Comparison of ENCODE assay signal across 1 cellular context in the genomic region with DNA sequence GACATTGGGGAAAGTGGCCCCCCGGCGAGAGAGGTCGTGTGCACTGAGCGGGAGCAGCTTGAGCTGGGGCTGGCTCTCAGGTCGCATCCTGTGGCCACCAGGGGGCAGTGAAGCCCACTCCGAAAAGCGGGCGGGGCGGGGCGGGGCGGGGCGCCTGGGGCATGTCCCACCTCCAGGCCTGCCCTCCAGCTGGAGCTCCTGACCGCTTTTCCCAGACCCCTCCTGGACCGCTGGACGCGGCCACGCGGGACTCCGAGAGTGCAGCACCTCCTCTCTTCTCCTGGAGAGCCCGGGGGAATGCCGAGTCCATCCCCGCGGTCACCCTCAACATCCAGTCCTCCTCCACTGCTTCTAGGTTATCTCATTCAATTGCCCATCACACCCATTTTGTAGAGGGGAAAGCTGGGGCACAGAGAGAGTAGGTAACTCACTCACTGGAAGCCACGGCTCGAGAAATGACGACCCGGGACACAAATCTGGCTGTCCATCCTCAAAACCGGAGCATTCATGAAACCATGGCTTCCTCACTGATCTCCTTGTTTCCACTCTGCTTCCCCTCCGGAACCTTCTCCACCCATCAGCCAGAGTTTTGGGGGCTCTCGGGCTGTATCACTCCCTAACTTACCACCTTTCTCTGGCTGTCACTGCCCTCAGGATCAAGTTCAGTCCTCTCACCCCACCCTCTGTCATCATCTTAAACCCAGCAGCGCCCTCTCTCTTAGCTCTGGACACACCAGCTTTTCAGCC.
TF ChIP-seq lines count a peak whose summit lies in the region.

No MANE protein-coding gene starts in this region.

TF ChIP-seq in K562, 482 proteins besides CTCF, POLR2A, EP300 and RAD21 (continued from another document and continues in another):
- TF ChIP-seq, protein P1, sequence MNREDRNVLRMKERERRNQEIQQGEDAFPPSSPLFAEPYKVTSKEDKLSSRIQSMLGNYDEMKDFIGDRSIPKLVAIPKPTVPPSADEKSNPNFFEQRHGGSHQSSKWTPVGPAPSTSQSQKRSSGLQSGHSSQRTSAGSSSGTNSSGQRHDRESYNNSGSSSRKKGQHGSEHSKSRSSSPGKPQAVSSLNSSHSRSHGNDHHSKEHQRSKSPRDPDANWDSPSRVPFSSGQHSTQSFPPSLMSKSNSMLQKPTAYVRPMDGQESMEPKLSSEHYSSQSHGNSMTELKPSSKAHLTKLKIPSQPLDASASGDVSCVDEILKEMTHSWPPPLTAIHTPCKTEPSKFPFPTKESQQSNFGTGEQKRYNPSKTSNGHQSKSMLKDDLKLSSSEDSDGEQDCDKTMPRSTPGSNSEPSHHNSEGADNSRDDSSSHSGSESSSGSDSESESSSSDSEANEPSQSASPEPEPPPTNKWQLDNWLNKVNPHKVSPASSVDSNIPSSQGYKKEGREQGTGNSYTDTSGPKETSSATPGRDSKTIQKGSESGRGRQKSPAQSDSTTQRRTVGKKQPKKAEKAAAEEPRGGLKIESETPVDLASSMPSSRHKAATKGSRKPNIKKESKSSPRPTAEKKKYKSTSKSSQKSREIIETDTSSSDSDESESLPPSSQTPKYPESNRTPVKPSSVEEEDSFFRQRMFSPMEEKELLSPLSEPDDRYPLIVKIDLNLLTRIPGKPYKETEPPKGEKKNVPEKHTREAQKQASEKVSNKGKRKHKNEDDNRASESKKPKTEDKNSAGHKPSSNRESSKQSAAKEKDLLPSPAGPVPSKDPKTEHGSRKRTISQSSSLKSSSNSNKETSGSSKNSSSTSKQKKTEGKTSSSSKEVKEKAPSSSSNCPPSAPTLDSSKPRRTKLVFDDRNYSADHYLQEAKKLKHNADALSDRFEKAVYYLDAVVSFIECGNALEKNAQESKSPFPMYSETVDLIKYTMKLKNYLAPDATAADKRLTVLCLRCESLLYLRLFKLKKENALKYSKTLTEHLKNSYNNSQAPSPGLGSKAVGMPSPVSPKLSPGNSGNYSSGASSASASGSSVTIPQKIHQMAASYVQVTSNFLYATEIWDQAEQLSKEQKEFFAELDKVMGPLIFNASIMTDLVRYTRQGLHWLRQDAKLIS (CRISPR knock-in tag; IDR thresholded peaks at IDR 0.05), result peak; percentile 50; the same call in 1 of the 2 replicates
- TF ChIP-seq, protein P2, sequence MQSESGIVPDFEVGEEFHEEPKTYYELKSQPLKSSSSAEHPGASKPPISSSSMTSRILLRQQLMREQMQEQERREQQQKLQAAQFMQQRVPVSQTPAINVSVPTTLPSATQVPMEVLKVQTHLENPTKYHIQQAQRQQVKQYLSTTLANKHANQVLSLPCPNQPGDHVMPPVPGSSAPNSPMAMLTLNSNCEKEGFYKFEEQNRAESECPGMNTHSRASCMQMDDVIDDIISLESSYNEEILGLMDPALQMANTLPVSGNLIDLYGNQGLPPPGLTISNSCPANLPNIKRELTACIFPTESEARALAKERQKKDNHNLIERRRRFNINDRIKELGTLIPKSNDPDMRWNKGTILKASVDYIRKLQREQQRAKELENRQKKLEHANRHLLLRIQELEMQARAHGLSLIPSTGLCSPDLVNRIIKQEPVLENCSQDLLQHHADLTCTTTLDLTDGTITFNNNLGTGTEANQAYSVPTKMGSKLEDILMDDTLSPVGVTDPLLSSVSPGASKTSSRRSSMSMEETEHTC (IDR thresholded peaks at IDR 0.05), result no peak
- TF ChIP-seq, protein P3, sequence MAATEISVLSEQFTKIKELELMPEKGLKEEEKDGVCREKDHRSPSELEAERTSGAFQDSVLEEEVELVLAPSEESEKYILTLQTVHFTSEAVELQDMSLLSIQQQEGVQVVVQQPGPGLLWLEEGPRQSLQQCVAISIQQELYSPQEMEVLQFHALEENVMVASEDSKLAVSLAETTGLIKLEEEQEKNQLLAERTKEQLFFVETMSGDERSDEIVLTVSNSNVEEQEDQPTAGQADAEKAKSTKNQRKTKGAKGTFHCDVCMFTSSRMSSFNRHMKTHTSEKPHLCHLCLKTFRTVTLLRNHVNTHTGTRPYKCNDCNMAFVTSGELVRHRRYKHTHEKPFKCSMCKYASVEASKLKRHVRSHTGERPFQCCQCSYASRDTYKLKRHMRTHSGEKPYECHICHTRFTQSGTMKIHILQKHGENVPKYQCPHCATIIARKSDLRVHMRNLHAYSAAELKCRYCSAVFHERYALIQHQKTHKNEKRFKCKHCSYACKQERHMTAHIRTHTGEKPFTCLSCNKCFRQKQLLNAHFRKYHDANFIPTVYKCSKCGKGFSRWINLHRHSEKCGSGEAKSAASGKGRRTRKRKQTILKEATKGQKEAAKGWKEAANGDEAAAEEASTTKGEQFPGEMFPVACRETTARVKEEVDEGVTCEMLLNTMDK (IDR thresholded peaks at IDR 0.05; ENCODE audit: borderline replicate concordance, insufficient read depth, low read depth, low read length, poor library complexity, severe bottlenecking), result peak; percentile 85
- TF ChIP-seq, protein P4, sequence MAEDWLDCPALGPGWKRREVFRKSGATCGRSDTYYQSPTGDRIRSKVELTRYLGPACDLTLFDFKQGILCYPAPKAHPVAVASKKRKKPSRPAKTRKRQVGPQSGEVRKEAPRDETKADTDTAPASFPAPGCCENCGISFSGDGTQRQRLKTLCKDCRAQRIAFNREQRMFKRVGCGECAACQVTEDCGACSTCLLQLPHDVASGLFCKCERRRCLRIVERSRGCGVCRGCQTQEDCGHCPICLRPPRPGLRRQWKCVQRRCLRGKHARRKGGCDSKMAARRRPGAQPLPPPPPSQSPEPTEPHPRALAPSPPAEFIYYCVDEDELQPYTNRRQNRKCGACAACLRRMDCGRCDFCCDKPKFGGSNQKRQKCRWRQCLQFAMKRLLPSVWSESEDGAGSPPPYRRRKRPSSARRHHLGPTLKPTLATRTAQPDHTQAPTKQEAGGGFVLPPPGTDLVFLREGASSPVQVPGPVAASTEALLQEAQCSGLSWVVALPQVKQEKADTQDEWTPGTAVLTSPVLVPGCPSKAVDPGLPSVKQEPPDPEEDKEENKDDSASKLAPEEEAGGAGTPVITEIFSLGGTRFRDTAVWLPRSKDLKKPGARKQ (CRISPR knock-in tag; IDR thresholded peaks at IDR 0.05), result no peak
- no peak for TF ChIP-seq PPARD (CRISPR knock-in tag; IDR thresholded peaks at IDR 0.05)
- no peak; a peak in 1 of 3 replicates for TF ChIP-seq CBX3 (IDR thresholded peaks at IDR 0.05; ENCODE audit: borderline replicate concordance in 1 of 2, low read length in 2 of 2)
- TF ChIP-seq ZNF695 (CRISPR knock-in tag; IDR thresholded peaks at IDR 0.05), result 0 out of 2 replicates have a peak, but pooled peaks have one; percentile 4
- TF ChIP-seq, protein P5, sequence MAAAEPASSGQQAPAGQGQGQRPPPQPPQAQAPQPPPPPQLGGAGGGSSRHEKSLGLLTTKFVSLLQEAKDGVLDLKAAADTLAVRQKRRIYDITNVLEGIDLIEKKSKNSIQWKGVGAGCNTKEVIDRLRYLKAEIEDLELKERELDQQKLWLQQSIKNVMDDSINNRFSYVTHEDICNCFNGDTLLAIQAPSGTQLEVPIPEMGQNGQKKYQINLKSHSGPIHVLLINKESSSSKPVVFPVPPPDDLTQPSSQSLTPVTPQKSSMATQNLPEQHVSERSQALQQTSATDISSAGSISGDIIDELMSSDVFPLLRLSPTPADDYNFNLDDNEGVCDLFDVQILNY (CRISPR knock-in tag; IDR thresholded peaks at IDR 0.05), result no peak
- peak in 1 of 2 experiments; percentile 40; a peak in 1 of 4 replicates for TF ChIP-seq TBL1XR1 (IDR thresholded peaks at IDR 0.05; ENCODE audit: low read length in 2 of 2)
- TF ChIP-seq, protein P6, sequence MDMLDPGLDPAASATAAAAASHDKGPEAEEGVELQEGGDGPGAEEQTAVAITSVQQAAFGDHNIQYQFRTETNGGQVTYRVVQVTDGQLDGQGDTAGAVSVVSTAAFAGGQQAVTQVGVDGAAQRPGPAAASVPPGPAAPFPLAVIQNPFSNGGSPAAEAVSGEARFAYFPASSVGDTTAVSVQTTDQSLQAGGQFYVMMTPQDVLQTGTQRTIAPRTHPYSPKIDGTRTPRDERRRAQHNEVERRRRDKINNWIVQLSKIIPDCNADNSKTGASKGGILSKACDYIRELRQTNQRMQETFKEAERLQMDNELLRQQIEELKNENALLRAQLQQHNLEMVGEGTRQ (CRISPR knock-in tag; IDR thresholded peaks at IDR 0.05), result no peak
- peak; percentile 67; the same call in 1 of the 2 replicates for TF ChIP-seq CBX1 (IDR thresholded peaks at IDR 0.05; ENCODE audit: low read depth)
- TF ChIP-seq ZKSCAN3 (CRISPR knock-in tag; IDR thresholded peaks at IDR 0.05), result no peak
- peak; percentile 3 to 46; a peak in 2 of 4 replicates for TF ChIP-seq FOXA3 (CRISPR knock-in tag; conservative IDR thresholded peaks at IDR 0.05 in 1 of 2, IDR thresholded peaks at IDR 0.05 in 1 of 2)
- TF ChIP-seq SMARCA4 (IDR thresholded peaks at IDR 0.05), result peak; percentile 16; the same call in 1 of the 2 replicates
- peak; percentile 71 for TF ChIP-seq ZBTB17 (CRISPR knock-in tag; IDR thresholded peaks at IDR 0.05)
- no peak for TF ChIP-seq KHSRP (IDR thresholded peaks at IDR 0.05)
- no peak for TF ChIP-seq ZNF75A (CRISPR knock-in tag; IDR thresholded peaks at IDR 0.05)
- peak; percentile 53 for TF ChIP-seq MEIS2 (IDR thresholded peaks at IDR 0.05; ENCODE audit: partially characterized antibody)
- TF ChIP-seq, protein P7, sequence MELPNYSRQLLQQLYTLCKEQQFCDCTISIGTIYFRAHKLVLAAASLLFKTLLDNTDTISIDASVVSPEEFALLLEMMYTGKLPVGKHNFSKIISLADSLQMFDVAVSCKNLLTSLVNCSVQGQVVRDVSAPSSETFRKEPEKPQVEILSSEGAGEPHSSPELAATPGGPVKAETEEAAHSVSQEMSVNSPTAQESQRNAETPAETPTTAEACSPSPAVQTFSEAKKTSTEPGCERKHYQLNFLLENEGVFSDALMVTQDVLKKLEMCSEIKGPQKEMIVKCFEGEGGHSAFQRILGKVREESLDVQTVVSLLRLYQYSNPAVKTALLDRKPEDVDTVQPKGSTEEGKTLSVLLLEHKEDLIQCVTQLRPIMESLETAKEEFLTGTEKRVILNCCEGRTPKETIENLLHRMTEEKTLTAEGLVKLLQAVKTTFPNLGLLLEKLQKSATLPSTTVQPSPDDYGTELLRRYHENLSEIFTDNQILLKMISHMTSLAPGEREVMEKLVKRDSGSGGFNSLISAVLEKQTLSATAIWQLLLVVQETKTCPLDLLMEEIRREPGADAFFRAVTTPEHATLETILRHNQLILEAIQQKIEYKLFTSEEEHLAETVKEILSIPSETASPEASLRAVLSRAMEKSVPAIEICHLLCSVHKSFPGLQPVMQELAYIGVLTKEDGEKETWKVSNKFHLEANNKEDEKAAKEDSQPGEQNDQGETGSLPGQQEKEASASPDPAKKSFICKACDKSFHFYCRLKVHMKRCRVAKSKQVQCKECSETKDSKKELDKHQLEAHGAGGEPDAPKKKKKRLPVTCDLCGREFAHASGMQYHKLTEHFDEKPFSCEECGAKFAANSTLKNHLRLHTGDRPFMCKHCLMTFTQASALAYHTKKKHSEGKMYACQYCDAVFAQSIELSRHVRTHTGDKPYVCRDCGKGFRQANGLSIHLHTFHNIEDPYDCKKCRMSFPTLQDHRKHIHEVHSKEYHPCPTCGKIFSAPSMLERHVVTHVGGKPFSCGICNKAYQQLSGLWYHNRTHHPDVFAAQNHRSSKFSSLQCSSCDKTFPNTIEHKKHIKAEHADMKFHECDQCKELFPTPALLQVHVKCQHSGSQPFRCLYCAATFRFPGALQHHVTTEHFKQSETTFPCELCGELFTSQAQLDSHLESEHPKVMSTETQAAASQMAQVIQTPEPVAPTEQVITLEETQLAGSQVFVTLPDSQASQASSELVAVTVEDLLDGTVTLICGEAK (IDR thresholded peaks at IDR 0.05), result no peak
- TF ChIP-seq, protein P7 (CRISPR knock-in tag; IDR thresholded peaks at IDR 0.05), result no peak
- TF ChIP-seq, protein P8, sequence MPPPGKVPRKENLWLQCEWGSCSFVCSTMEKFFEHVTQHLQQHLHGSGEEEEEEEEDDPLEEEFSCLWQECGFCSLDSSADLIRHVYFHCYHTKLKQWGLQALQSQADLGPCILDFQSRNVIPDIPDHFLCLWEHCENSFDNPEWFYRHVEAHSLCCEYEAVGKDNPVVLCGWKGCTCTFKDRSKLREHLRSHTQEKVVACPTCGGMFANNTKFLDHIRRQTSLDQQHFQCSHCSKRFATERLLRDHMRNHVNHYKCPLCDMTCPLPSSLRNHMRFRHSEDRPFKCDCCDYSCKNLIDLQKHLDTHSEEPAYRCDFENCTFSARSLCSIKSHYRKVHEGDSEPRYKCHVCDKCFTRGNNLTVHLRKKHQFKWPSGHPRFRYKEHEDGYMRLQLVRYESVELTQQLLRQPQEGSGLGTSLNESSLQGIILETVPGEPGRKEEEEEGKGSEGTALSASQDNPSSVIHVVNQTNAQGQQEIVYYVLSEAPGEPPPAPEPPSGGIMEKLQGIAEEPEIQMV (tag; conservative IDR thresholded peaks at IDR 0.05; ENCODE audit: low read depth), result no peak
- 0 out of 2 replicates have a peak, but pooled peaks have one; percentile 11 for TF ChIP-seq CEBPB (tag; IDR thresholded peaks at IDR 0.05)
- TF ChIP-seq, protein P9, sequence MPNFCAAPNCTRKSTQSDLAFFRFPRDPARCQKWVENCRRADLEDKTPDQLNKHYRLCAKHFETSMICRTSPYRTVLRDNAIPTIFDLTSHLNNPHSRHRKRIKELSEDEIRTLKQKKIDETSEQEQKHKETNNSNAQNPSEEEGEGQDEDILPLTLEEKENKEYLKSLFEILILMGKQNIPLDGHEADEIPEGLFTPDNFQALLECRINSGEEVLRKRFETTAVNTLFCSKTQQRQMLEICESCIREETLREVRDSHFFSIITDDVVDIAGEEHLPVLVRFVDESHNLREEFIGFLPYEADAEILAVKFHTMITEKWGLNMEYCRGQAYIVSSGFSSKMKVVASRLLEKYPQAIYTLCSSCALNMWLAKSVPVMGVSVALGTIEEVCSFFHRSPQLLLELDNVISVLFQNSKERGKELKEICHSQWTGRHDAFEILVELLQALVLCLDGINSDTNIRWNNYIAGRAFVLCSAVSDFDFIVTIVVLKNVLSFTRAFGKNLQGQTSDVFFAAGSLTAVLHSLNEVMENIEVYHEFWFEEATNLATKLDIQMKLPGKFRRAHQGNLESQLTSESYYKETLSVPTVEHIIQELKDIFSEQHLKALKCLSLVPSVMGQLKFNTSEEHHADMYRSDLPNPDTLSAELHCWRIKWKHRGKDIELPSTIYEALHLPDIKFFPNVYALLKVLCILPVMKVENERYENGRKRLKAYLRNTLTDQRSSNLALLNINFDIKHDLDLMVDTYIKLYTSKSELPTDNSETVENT (CRISPR knock-in tag; IDR thresholded peaks at IDR 0.05), result no peak; the same call in 1 of the 2 replicates
